In the genomic region with DNA sequence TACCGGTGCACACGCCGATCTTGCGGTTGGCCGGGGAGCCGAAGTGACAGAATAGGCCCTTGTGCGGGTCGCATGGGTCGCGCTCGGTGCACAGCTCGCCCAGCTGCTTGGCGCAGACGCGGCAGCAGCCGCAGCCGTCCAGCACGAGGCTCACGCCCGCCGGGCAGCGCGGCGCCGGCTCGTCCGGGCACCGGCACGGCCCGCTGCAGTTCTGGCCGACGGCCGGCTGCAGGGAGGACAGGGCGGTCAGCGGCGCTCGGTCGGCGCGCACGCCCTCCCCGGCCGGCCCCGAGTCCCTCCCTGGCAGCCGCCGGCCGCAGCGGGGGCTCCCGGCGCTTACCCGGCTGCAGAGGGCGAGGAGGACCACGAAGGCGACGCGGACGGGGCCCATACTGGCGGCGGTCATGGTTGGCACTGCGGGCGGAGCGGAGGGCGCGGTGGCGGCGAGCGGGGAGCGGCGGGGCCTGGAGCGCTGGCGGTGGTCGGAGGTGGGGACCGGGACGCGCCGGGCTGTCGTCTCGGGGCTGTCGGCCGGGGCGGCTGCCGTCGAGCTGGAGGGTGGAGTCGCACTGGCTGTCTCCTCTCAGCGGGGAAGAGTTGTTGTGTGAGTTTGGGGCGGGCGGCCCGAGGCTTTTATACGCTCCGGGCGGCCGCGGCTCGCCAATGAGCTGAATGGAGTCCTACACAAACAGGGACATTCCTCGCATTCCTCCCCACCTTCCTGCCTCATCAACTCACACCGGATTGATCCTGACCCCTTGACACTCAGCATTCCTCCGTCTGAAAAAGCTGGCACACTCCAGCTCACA, we compare ENCODE assay signal across 1 cellular context.
TF ChIP-seq lines count a peak whose summit lies in the region.

A gene with protein sequence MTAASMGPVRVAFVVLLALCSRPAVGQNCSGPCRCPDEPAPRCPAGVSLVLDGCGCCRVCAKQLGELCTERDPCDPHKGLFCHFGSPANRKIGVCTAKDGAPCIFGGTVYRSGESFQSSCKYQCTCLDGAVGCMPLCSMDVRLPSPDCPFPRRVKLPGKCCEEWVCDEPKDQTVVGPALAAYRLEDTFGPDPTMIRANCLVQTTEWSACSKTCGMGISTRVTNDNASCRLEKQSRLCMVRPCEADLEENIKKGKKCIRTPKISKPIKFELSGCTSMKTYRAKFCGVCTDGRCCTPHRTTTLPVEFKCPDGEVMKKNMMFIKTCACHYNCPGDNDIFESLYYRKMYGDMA (minus strand): TSS at position 606 of the 809 bp plus-strand sequence. CDS start 200 bp downstream, at position 406.

TF ChIP-seq in HepG2, 621 proteins besides CTCF, POLR2A, EP300 and RAD21 (continued from another document and continues in another):
- TF ChIP-seq, protein P1, sequence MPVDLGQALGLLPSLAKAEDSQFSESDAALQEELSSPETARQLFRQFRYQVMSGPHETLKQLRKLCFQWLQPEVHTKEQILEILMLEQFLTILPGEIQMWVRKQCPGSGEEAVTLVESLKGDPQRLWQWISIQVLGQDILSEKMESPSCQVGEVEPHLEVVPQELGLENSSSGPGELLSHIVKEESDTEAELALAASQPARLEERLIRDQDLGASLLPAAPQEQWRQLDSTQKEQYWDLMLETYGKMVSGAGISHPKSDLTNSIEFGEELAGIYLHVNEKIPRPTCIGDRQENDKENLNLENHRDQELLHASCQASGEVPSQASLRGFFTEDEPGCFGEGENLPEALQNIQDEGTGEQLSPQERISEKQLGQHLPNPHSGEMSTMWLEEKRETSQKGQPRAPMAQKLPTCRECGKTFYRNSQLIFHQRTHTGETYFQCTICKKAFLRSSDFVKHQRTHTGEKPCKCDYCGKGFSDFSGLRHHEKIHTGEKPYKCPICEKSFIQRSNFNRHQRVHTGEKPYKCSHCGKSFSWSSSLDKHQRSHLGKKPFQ (CRISPR knock-in tag; IDR thresholded peaks at IDR 0.05; ENCODE audit: insufficient replicate concordance), result peak; percentile 99
- TF ChIP-seq, protein P2, sequence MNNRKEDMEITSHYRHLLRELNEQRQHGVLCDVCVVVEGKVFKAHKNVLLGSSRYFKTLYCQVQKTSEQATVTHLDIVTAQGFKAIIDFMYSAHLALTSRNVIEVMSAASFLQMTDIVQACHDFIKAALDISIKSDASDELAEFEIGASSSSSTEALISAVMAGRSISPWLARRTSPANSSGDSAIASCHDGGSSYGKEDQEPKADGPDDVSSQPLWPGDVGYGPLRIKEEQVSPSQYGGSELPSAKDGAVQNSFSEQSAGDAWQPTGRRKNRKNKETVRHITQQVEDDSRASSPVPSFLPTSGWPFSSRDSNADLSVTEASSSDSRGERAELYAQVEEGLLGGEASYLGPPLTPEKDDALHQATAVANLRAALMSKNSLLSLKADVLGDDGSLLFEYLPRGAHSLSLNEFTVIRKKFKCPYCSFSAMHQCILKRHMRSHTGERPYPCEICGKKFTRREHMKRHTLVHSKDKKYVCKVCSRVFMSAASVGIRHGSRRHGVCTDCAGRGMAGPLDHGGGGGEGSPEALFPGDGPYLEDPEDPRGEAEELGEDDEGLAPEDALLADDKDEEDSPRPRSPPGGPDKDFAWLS (CRISPR knock-in tag; IDR thresholded peaks at IDR 0.05; ENCODE audit: borderline replicate concordance), result no peak
- TF ChIP-seq, protein P3, sequence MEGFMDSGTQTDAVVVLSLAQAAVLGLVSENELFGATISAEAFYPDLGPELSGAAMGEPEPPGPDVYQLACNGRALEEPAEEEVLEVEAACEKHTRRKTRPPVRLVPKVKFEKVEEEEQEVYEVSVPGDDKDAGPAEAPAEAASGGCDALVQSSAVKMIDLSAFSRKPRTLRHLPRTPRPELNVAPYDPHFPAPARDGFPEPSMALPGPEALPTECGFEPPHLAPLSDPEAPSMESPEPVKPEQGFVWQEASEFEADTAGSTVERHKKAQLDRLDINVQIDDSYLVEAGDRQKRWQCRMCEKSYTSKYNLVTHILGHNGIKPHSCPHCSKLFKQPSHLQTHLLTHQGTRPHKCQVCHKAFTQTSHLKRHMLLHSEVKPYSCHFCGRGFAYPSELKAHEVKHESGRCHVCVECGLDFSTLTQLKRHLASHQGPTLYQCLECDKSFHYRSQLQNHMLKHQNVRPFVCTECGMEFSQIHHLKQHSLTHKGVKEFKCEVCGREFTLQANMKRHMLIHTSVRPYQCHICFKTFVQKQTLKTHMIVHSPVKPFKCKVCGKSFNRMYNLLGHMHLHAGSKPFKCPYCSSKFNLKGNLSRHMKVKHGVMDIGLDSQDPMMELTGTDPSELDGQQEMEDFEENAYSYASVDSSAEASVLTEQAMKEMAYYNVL (CRISPR knock-in tag; IDR thresholded peaks at IDR 0.05; ENCODE audit: borderline replicate concordance), result peak; percentile 97
- TF ChIP-seq GFI1 (CRISPR knock-in tag; IDR thresholded peaks at IDR 0.05; ENCODE audit: borderline replicate concordance) (peak; percentile 97), ZNF839 (CRISPR knock-in tag; IDR thresholded peaks at IDR 0.05; ENCODE audit: borderline replicate concordance) (no peak), ZSCAN21 (CRISPR knock-in tag; IDR thresholded peaks at IDR 0.05; ENCODE audit: borderline replicate concordance) (peak; percentile 99), ZNF20 (CRISPR knock-in tag; IDR thresholded peaks at IDR 0.05) (no peak), NCOA1 (CRISPR knock-in tag; IDR thresholded peaks at IDR 0.05) (peak; percentile 72; the same call in 1 of the 2 replicates), MAFG (CRISPR knock-in tag; IDR thresholded peaks at IDR 0.05) (no peak), JDP2 (CRISPR knock-in tag; IDR thresholded peaks at IDR 0.05; ENCODE audit: borderline replicate concordance) (no peak), PLRG1 (conservative IDR thresholded peaks at IDR 0.05) (no peak), GATAD1 (CRISPR knock-in tag; IDR thresholded peaks at IDR 0.05) (peak; percentile 57), MTF1 (CRISPR knock-in tag; IDR thresholded peaks at IDR 0.05) (peak; percentile 85), ZNF792 (CRISPR knock-in tag; IDR thresholded peaks at IDR 0.05) (peak; percentile 80), ZNF430 (CRISPR knock-in tag; IDR thresholded peaks at IDR 0.05) (peak; percentile 47; the same call in 1 of the 2 replicates), NCOR1 (IDR thresholded peaks at IDR 0.05; ENCODE audit: borderline replicate concordance, low read length) (peak; percentile 90; the same call in 1 of the 2 replicates), HNRNPLL (IDR thresholded peaks at IDR 0.05; ENCODE audit: low read depth, low read length, poor library complexity, severe bottlenecking) (peak; percentile 31), ZNF589 (CRISPR knock-in tag; conservative IDR thresholded peaks at IDR 0.05) (no peak), SP2 (CRISPR knock-in tag; IDR thresholded peaks at IDR 0.05) (peak; percentile 49)
- TF ChIP-seq, protein P4, sequence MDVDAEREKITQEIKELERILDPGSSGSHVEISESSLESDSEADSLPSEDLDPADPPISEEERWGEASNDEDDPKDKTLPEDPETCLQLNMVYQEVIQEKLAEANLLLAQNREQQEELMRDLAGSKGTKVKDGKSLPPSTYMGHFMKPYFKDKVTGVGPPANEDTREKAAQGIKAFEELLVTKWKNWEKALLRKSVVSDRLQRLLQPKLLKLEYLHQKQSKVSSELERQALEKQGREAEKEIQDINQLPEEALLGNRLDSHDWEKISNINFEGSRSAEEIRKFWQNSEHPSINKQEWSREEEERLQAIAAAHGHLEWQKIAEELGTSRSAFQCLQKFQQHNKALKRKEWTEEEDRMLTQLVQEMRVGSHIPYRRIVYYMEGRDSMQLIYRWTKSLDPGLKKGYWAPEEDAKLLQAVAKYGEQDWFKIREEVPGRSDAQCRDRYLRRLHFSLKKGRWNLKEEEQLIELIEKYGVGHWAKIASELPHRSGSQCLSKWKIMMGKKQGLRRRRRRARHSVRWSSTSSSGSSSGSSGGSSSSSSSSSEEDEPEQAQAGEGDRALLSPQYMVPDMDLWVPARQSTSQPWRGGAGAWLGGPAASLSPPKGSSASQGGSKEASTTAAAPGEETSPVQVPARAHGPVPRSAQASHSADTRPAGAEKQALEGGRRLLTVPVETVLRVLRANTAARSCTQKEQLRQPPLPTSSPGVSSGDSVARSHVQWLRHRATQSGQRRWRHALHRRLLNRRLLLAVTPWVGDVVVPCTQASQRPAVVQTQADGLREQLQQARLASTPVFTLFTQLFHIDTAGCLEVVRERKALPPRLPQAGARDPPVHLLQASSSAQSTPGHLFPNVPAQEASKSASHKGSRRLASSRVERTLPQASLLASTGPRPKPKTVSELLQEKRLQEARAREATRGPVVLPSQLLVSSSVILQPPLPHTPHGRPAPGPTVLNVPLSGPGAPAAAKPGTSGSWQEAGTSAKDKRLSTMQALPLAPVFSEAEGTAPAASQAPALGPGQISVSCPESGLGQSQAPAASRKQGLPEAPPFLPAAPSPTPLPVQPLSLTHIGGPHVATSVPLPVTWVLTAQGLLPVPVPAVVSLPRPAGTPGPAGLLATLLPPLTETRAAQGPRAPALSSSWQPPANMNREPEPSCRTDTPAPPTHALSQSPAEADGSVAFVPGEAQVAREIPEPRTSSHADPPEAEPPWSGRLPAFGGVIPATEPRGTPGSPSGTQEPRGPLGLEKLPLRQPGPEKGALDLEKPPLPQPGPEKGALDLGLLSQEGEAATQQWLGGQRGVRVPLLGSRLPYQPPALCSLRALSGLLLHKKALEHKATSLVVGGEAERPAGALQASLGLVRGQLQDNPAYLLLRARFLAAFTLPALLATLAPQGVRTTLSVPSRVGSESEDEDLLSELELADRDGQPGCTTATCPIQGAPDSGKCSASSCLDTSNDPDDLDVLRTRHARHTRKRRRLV (CRISPR knock-in tag; IDR thresholded peaks at IDR 0.05), result peak; percentile 86; the same call in 1 of the 2 replicates
- TF ChIP-seq, protein P5, sequence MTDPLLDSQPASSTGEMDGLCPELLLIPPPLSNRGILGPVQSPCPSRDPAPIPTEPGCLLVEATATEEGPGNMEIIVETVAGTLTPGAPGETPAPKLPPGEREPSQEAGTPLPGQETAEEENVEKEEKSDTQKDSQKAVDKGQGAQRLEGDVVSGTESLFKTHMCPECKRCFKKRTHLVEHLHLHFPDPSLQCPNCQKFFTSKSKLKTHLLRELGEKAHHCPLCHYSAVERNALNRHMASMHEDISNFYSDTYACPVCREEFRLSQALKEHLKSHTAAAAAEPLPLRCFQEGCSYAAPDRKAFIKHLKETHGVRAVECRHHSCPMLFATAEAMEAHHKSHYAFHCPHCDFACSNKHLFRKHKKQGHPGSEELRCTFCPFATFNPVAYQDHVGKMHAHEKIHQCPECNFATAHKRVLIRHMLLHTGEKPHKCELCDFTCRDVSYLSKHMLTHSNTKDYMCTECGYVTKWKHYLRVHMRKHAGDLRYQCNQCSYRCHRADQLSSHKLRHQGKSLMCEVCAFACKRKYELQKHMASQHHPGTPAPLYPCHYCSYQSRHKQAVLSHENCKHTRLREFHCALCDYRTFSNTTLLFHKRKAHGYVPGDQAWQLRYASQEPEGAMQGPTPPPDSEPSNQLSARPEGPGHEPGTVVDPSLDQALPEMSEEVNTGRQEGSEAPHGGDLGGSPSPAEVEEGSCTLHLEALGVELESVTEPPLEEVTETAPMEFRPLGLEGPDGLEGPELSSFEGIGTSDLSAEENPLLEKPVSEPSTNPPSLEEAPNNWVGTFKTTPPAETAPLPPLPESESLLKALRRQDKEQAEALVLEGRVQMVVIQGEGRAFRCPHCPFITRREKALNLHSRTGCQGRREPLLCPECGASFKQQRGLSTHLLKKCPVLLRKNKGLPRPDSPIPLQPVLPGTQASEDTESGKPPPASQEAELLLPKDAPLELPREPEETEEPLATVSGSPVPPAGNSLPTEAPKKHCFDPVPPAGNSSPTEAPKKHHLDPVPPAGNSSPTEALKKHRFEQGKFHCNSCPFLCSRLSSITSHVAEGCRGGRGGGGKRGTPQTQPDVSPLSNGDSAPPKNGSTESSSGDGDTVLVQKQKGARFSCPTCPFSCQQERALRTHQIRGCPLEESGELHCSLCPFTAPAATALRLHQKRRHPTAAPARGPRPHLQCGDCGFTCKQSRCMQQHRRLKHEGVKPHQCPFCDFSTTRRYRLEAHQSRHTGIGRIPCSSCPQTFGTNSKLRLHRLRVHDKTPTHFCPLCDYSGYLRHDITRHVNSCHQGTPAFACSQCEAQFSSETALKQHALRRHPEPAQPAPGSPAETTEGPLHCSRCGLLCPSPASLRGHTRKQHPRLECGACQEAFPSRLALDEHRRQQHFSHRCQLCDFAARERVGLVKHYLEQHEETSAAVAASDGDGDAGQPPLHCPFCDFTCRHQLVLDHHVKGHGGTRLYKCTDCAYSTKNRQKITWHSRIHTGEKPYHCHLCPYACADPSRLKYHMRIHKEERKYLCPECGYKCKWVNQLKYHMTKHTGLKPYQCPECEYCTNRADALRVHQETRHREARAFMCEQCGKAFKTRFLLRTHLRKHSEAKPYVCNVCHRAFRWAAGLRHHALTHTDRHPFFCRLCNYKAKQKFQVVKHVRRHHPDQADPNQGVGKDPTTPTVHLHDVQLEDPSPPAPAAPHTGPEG (CRISPR knock-in tag; IDR thresholded peaks at IDR 0.05), result peak; percentile 89
- TF ChIP-seq, protein P6, sequence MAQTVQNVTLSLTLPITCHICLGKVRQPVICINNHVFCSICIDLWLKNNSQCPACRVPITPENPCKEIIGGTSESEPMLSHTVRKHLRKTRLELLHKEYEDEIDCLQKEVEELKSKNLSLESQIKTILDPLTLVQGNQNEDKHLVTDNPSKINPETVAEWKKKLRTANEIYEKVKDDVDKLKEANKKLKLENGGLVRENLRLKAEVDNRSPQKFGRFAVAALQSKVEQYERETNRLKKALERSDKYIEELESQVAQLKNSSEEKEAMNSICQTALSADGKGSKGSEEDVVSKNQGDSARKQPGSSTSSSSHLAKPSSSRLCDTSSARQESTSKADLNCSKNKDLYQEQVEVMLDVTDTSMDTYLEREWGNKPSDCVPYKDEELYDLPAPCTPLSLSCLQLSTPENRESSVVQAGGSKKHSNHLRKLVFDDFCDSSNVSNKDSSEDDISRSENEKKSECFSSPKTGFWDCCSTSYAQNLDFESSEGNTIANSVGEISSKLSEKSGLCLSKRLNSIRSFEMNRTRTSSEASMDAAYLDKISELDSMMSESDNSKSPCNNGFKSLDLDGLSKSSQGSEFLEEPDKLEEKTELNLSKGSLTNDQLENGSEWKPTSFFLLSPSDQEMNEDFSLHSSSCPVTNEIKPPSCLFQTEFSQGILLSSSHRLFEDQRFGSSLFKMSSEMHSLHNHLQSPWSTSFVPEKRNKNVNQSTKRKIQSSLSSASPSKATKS (CRISPR knock-in tag; IDR thresholded peaks at IDR 0.05), result peak; percentile 91; the same call in 1 of the 2 replicates
- TF ChIP-seq, protein P7, sequence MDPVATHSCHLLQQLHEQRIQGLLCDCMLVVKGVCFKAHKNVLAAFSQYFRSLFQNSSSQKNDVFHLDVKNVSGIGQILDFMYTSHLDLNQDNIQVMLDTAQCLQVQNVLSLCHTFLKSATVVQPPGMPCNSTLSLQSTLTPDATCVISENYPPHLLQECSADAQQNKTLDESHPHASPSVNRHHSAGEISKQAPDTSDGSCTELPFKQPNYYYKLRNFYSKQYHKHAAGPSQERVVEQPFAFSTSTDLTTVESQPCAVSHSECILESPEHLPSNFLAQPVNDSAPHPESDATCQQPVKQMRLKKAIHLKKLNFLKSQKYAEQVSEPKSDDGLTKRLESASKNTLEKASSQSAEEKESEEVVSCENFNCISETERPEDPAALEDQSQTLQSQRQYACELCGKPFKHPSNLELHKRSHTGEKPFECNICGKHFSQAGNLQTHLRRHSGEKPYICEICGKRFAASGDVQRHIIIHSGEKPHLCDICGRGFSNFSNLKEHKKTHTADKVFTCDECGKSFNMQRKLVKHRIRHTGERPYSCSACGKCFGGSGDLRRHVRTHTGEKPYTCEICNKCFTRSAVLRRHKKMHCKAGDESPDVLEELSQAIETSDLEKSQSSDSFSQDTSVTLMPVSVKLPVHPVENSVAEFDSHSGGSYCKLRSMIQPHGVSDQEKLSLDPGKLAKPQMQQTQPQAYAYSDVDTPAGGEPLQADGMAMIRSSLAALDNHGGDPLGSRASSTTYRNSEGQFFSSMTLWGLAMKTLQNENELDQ (CRISPR knock-in tag; IDR thresholded peaks at IDR 0.05; ENCODE audit: borderline replicate concordance), result no peak; the same call in 1 of the 2 replicates
- TF ChIP-seq, protein P8, sequence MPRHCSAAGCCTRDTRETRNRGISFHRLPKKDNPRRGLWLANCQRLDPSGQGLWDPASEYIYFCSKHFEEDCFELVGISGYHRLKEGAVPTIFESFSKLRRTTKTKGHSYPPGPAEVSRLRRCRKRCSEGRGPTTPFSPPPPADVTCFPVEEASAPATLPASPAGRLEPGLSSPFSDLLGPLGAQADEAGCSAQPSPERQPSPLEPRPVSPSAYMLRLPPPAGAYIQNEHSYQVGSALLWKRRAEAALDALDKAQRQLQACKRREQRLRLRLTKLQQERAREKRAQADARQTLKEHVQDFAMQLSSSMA (CRISPR knock-in tag; IDR thresholded peaks at IDR 0.05), result no peak
